28 cellular contexts compared by ENCODE assay signal in genomic region chr12:117571321-117571720, GRCh38.
"Had no signal": no experiment of that assay in that cellular context is flagged by ENCODE, and none has a peak within 500 bp of the region (broad histone marks: within the 10 kb centered on the region; RNA-seq: fewer than 3 reads in every experiment).

No MANE protein-coding gene starts in this region.

- H3K9ac ChIP-seq: KMS-11, SK-N-SH had no signal

- ATAC-seq: activated CD4-positive, alpha-beta T cell treated with anti-CD3 and anti-CD28 coated beads for 36 hours; activated T-helper 17 cell treated with anti-CD3 and anti-CD28 coated beads, Interleukin-2, amount 50 U/mL, for 72 hours; Panc1 had no signal

- H3K27ac ChIP-seq: cardiac muscle cell, KMS-11, RWPE1, SJCRH30, VCaP had no signal

- H3K4me3 Mint-ChIP-seq: activated CD4-positive, alpha-beta memory T cell treated with anti-CD3 and anti-CD28 coated beads, Interleukin-2, amount 10 ng/mL, durations not matched to agents 7 days and 5 days; activated CD4-positive, alpha-beta T cell treated with anti-CD3 and anti-CD28 coated beads for 36 hours; activated naive CD4-positive, alpha-beta T cell treated with anti-CD3 and anti-CD28 coated beads for 36 hours; activated naive CD8-positive, alpha-beta T cell; activated T-helper 17 cell treated with anti-CD3 and anti-CD28 coated beads, Interleukin-2, amount 50 U/mL, for 72 hours; brain had no signal

- H3K4me1 Mint-ChIP-seq: activated CD4-positive, alpha-beta memory T cell treated with anti-CD3 and anti-CD28 coated beads, Interleukin-2, amount 10 ng/mL, durations not matched to agents 7 days and 5 days; activated CD4-positive, alpha-beta T cell treated with anti-CD3 and anti-CD28 coated beads for 36 hours; activated T-helper 17 cell treated with anti-CD3 and anti-CD28 coated beads, Interleukin-2, amount 50 U/mL, for 72 hours had no signal

- H3K9me3 ChIP-seq: MG63, SJCRH30, SK-N-SH had no signal

- H3K9me3 Mint-ChIP-seq: activated naive CD4-positive, alpha-beta T cell treated with anti-CD3 and anti-CD28 coated beads for 36 hours had no signal

- H3K9me2 ChIP-seq: SK-N-SH had no signal

- H3K4me2 ChIP-seq: KMS-11, SK-N-SH had no signal

- H3K27me3 Mint-ChIP-seq: activated CD4-positive, alpha-beta memory T cell treated with anti-CD3 and anti-CD28 coated beads, Interleukin-2, amount 10 ng/mL, durations not matched to agents 7 days and 5 days; activated T-helper 17 cell treated with anti-CD3 and anti-CD28 coated beads, Interleukin-2, amount 50 U/mL, for 72 hours had no signal

- H3K27ac Mint-ChIP-seq: activated CD4-positive, alpha-beta memory T cell treated with anti-CD3 and anti-CD28 coated beads, Interleukin-2, amount 10 ng/mL, durations not matched to agents 7 days and 5 days; activated CD4-positive, alpha-beta T cell treated with anti-CD3 and anti-CD28 coated beads for 36 hours; activated naive CD4-positive, alpha-beta T cell treated with anti-CD3 and anti-CD28 coated beads for 36 hours; activated naive CD8-positive, alpha-beta T cell; activated T-helper 17 cell treated with anti-CD3 and anti-CD28 coated beads, Interleukin-2, amount 50 U/mL, for 72 hours; brain had no signal

- H3K4me1 ChIP-seq: SJCRH30 had no signal

- H3K36me3 ChIP-seq: cardiac muscle cell, MG63, SJCRH30 had no signal

- H3K27me3 ChIP-seq: cardiac muscle cell, MG63, SJCRH30 had no signal

- DNase-seq: activated CD4-positive, alpha-beta memory T cell treated with anti-CD3 and anti-CD28 coated beads, Interleukin-2, amount 10 ng/mL, durations not matched to agents 7 days and 5 days; activated CD4-positive, alpha-beta T cell treated with anti-CD3 and anti-CD28 coated beads for 36 hours; activated CD4-positive, alpha-beta T cell treated with anti-CD3 and anti-CD28 coated beads, Interleukin-2, amount 50 U/mL, for 1 hour; activated gamma-delta T cell; activated naive CD4-positive, alpha-beta T cell treated with anti-CD3 and anti-CD28 coated beads for 36 hours; activated T-cell treated with anti-CD3 and anti-CD28 coated beads for 4 hours; activated T-cell treated with anti-CD3 and anti-CD28 coated beads, Interleukin-2, amount 50 U/mL, for 48 hours; amygdala; MG63; MV-4-11; NCI-H1092 treated with DMSO at 0.1 percent for 48 hours; NCI-H1417 treated with DMSO at 0.1 percent for 48 hours; NCI-H1694; NCI-H2029; NCI-H2171 treated with DMSO at 0.1 percent for 48 hours; NCI-H226; Right ventricle myocardium superior; SJCRH30; SK-N-SH; T-helper 1 cell had no signal

- H3K36me3 Mint-ChIP-seq: activated naive CD8-positive, alpha-beta T cell; brain had no signal

- H3K4me3 ChIP-seq: cardiac muscle cell, MG63, SJCRH30 had no signal
